Comparison of ENCODE assay signal across 15 cellular contexts in the genomic region with DNA sequence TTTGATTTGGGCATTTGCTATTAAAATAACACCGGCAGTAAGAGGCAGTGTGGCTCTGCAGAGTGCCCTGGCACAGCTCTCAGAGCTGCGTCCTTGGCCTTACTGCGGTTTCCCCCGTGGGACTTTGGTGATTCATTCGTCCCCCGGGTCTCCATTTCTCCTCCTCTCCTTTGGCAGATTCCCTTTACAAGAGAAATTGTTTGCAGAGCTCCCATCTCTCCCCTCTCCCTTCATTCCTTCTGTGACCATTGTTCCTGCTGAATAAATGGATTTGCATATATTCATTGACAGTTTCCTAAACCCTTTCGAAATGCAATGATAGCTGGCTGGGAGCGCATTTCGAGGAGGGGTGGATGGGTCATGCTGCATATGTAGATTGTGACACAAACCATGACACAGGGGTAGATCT.
DNase-seq lines count a peak whose midpoint lies in the region; ATAC-seq, FAIRE-seq and TF ChIP-seq lines count a peak whose summit lies in the region.
"Had no signal": no experiment of that assay in that cellular context is flagged by ENCODE, and none has a peak within 500 bp of the region (broad histone marks: within the 10 kb centered on the region; RNA-seq: fewer than 3 reads in every experiment).

No MANE protein-coding gene starts in this region.

- CTCF ChIA-PET in endothelial cell of umbilical vein (lab: Charles Lee): interaction anchor here (0.8 to 1.1 kb wide), 2 partner anchors 29 to 41 kb away, joined by 3 read pairs; no protein-coding TSS in a partner anchor

- H3K9me1 ChIP-seq in endothelial cell of umbilical vein (replicated peaks; ENCODE audit: control insufficient read depth, extremely low read depth, insufficient read depth, low read length): no peaks in the 10 kb centered on the region

- H3K9me3 ChIP-seq in BLaER1 treated with 17β-estradiol and CSF1 and Interleukin-3, amounts not matched to agents 10 nM and 100 nM (replicated peaks in 1 of 11): peaks cover 18 to 23% (median 19%) of the 10 kb centered on the region in 11 experiments
- H3K9me3 ChIP-seq in MG63: peaks cover 2% of the 10 kb centered on the region
- H3K9me3 ChIP-seq in endothelial cell of umbilical vein (replicated peaks; ENCODE audit: control insufficient read depth, insufficient read depth, low read length): no peaks in the 10 kb centered on the region
- peaks cover 4% of the 10 kb centered on the region for H3K9me3 ChIP-seq in neuron (ENCODE audit: low read length)
- H3K9me3 ChIP-seq in BE2C: no peaks in the 10 kb centered on the region

- H2AFZ ChIP-seq in endothelial cell of umbilical vein (ENCODE audit: low read depth, low read length) (no peak overlapping the region), neuron (ENCODE audit: low read depth, low read length) (peak overlapping the region; percentile 70)

- peak; percentile 44 for DNase-seq in MG63
- peak; percentile 34 for DNase-seq in endothelial cell of umbilical vein (ENCODE audit: low read depth, low spot score)
- no peak for DNase-seq in BE2C
- no peak for DNase-seq in natural killer cell treated with Interleukin-12 subunit alpha and Interleukin-12 subunit beta and Interleukin-15 and Interleukin-18, amount 100 ng/mL, for 72 hours (ENCODE audit: low spot score)
- DNase-seq: CD4-positive, alpha-beta T cell; NCI-H2029 treated with DMSO at 0.1 percent for 48 hours; SHP77 treated with DMSO at 0.1 percent for 48 hours had no signal

- H3K27me3 Mint-ChIP-seq in natural killer cell treated with Interleukin-12 subunit alpha and Interleukin-12 subunit beta and Interleukin-15 and Interleukin-18, amount 100 ng/mL, for 72 hours: peaks cover 5 to 7% of the 10 kb centered on the region in 2 donors
- H3K27me3 Mint-ChIP-seq: CD4-positive, alpha-beta T cell; central memory CD8-positive, alpha-beta T cell had no signal

- peak overlapping the region; percentile 33 to 78 (median 62) for H3K4me2 ChIP-seq in BLaER1 treated with 17β-estradiol and CSF1 and Interleukin-3, amounts not matched to agents 10 nM and 100 nM
- no peak overlapping the region for H3K4me2 ChIP-seq in endothelial cell of umbilical vein (ENCODE audit: insufficient read depth, low read length)

- peaks cover 4% of the 10 kb centered on the region for H3K36me3 Mint-ChIP-seq in natural killer cell treated with Interleukin-12 subunit alpha and Interleukin-12 subunit beta and Interleukin-15 and Interleukin-18, amount 100 ng/mL, for 72 hours

- no peaks in the 10 kb centered on the region for H3K36me3 ChIP-seq in BLaER1 treated with 17β-estradiol and CSF1 and Interleukin-3, amounts not matched to agents 10 nM and 100 nM
- no peaks in the 10 kb centered on the region for H3K36me3 ChIP-seq in MG63
- H3K36me3 ChIP-seq in endothelial cell of umbilical vein (ENCODE audit: control insufficient read depth in 2 of 2, extremely low read depth in 1 of 2, insufficient read depth in 2 of 2, low read length in 2 of 2): no peaks in the 10 kb centered on the region
- no peaks in the 10 kb centered on the region for H3K36me3 ChIP-seq in neuron (ENCODE audit: insufficient read depth, low read length)
- no peaks in the 10 kb centered on the region for H3K36me3 ChIP-seq in BE2C

- no peak overlapping the region for H3K4me3 ChIP-seq in BLaER1 treated with 17β-estradiol and CSF1 and Interleukin-3, amounts not matched to agents 10 nM and 100 nM
- H3K4me3 ChIP-seq in MG63: no peak overlapping the region
- H3K4me3 ChIP-seq in endothelial cell of umbilical vein (replicated peaks in 1 of 3; ENCODE audit: insufficient read depth in 1 of 3, low read depth in 1 of 3, low read length in 3 of 3): no peak overlapping the region
- H3K4me3 ChIP-seq in neuron (ENCODE audit: low read length): peak overlapping the region; percentile 27
- H3K4me3 ChIP-seq in BE2C (ENCODE audit: low read depth, low read length): no peak overlapping the region
- H3K4me3 ChIP-seq: GM12878 had no signal

- ATAC-seq in HG03378 (IDR thresholded peaks at IDR 0.05; ENCODE audit: unreplicated experiment): no peak
- ATAC-seq in GM21619 (IDR thresholded peaks at IDR 0.05; ENCODE audit: unreplicated experiment): no peak
- ATAC-seq in natural killer cell treated with Interleukin-12 subunit alpha and Interleukin-12 subunit beta and Interleukin-15 and Interleukin-18, amount 100 ng/mL, for 72 hours: no peak
- ATAC-seq: GM12878 had no signal

- no peak overlapping the region for H3K27ac Mint-ChIP-seq in natural killer cell treated with Interleukin-12 subunit alpha and Interleukin-12 subunit beta and Interleukin-15 and Interleukin-18, amount 100 ng/mL, for 72 hours
- H3K27ac Mint-ChIP-seq: CD4-positive, alpha-beta T cell; memory B cell had no signal

- H3K4me3 Mint-ChIP-seq in natural killer cell treated with Interleukin-12 subunit alpha and Interleukin-12 subunit beta and Interleukin-15 and Interleukin-18, amount 100 ng/mL, for 72 hours: no peak overlapping the region
- H3K4me3 Mint-ChIP-seq: CD4-positive, alpha-beta T cell; central memory CD8-positive, alpha-beta T cell; memory B cell had no signal

- no peak for TF ChIP-seq CTCF in endothelial cell of umbilical vein (IDR thresholded peaks at IDR 0.05; ENCODE audit: extremely low read depth in 1 of 2, insufficient read depth in 1 of 2, low read depth in 1 of 2, low read length in 2 of 2)
- no peak for TF ChIP-seq CTCF in BE2C (IDR thresholded peaks at IDR 0.05; ENCODE audit: low read depth, low read length)

- no peaks in the 10 kb centered on the region for H3K79me2 ChIP-seq in endothelial cell of umbilical vein (ENCODE audit: control insufficient read depth, insufficient read depth, low read length)

- intact Hi-C loops in endothelial cell of umbilical vein (cut with micrococcal nuclease): no loop called here

- H3K9ac ChIP-seq in BLaER1 treated with 17β-estradiol and CSF1 and Interleukin-3, amounts not matched to agents 10 nM and 100 nM: no peak overlapping the region; a peak in 2 of 22 replicates
- no peak overlapping the region for H3K9ac ChIP-seq in endothelial cell of umbilical vein (replicated peaks; ENCODE audit: extremely low read depth, insufficient read depth, low read length)

- no peak for TF ChIP-seq POLR2A in endothelial cell of umbilical vein (IDR thresholded peaks at IDR 0.05; ENCODE audit: low read depth, low read length)

- no peaks in the 10 kb centered on the region for H4K20me1 ChIP-seq in BLaER1 treated with 17β-estradiol and CSF1 and Interleukin-3, amounts not matched to agents 10 nM and 100 nM
- H4K20me1 ChIP-seq in endothelial cell of umbilical vein (replicated peaks; ENCODE audit: control insufficient read depth, extremely low read depth, insufficient read depth, low read length): no peaks in the 10 kb centered on the region

- POLR2A ChIA-PET in endothelial cell of umbilical vein (lab: Charles Lee): no interaction called here

- no peak overlapping the region; a peak in 1 of 22 replicates for H3K27ac ChIP-seq in BLaER1 treated with 17β-estradiol and CSF1 and Interleukin-3, amounts not matched to agents 10 nM and 100 nM
- no peak overlapping the region for H3K27ac ChIP-seq in endothelial cell of umbilical vein (ENCODE audit: insufficient read depth, low read depth, low read length)

- no peaks in the 10 kb centered on the region for H3K4me1 Mint-ChIP-seq in natural killer cell treated with Interleukin-12 subunit alpha and Interleukin-12 subunit beta and Interleukin-15 and Interleukin-18, amount 100 ng/mL, for 72 hours (ENCODE audit: low read depth in 2 of 2)
- H3K4me1 Mint-ChIP-seq: central memory CD8-positive, alpha-beta T cell had no signal

- H3K27me3 ChIP-seq in BLaER1 treated with 17β-estradiol and CSF1 and Interleukin-3, amounts not matched to agents 10 nM and 100 nM: no peaks in the 10 kb centered on the region
- H3K27me3 ChIP-seq in MG63 (no peaks in the 10 kb centered on the region), endothelial cell of umbilical vein (ENCODE audit: control insufficient read depth in 2 of 2, insufficient read depth in 2 of 2, low read length in 2 of 2) (peaks cover 11 to 12% of the 10 kb centered on the region in 2 experiments), neuron (ENCODE audit: insufficient read depth, low read length) (no peaks in the 10 kb centered on the region), BE2C (no peaks in the 10 kb centered on the region)

- dilution Hi-C loops in endothelial cell of umbilical vein (cut with MboI; ENCODE audit: extremely low pct_ligation_motif_present, low sequenced_read_pairs): no loop called here

- no peak for FAIRE-seq in endothelial cell of umbilical vein (lab: Jason Lieb, UNC)
- FAIRE-seq: frontal cortex, GM12878 had no signal

- peaks cover 11 to 18% (median 14%) of the 10 kb centered on the region in 10 experiments for H3K4me1 ChIP-seq in BLaER1 treated with 17β-estradiol and CSF1 and Interleukin-3, amounts not matched to agents 10 nM and 100 nM
- H3K4me1 ChIP-seq in endothelial cell of umbilical vein (ENCODE audit: control insufficient read depth, extremely low read depth, insufficient read depth, low read length) (no peaks in the 10 kb centered on the region), neuron (ENCODE audit: insufficient read depth, low read length) (peaks cover 19% of the 10 kb centered on the region), BE2C (no peaks in the 10 kb centered on the region)

- BruUV-seq in endothelial cell of umbilical vein (replicated peaks; lab: Mats Ljungman, UMichigan): no TSS peak

- H3K9me3 Mint-ChIP-seq in natural killer cell treated with Interleukin-12 subunit alpha and Interleukin-12 subunit beta and Interleukin-15 and Interleukin-18, amount 100 ng/mL, for 72 hours: peaks cover 5% of the 10 kb centered on the region

TF ChIP-seq in endothelial cell of umbilical vein, 7 proteins besides CTCF, POLR2A, EP300 and RAD21:
- no peak for TF ChIP-seq POLR2AphosphoS5 (IDR thresholded peaks at IDR 0.05; ENCODE audit: insufficient read depth, low read depth, low read length)
- TF ChIP-seq EZH2 (IDR thresholded peaks at IDR 0.05; ENCODE audit: borderline replicate concordance, low read depth, low read length, severe bottlenecking): no peak
- TF ChIP-seq, protein P1, sequence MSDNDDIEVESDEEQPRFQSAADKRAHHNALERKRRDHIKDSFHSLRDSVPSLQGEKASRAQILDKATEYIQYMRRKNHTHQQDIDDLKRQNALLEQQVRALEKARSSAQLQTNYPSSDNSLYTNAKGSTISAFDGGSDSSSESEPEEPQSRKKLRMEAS (IDR thresholded peaks at IDR 0.05; ENCODE audit: insufficient read depth, insufficient read length): no peak
- TF ChIP-seq MYC (IDR thresholded peaks at IDR 0.05; ENCODE audit: low read depth, low read length): no peak
- TF ChIP-seq GATA2 (IDR thresholded peaks at IDR 0.05; ENCODE audit: insufficient read depth, insufficient read length, low read depth, low read length): no peak
- no peak for TF ChIP-seq JUN (IDR thresholded peaks at IDR 0.05; ENCODE audit: borderline replicate concordance, insufficient read depth, insufficient read length, low read depth)

Comparison
In these comparisons a context has a peak if more than half of its experiments do, and no peak if none do; other contexts are left out.
1. DNase-seq: peak in MG63 (single experiment) and endothelial cell of umbilical vein (single experiment); none in BE2C (single experiment) and natural killer cell treated with Interleukin-12 subunit alpha and Interleukin-12 subunit beta and Interleukin-15 and Interleukin-18, amount 100 ng/mL, for 72 hours (single experiment).